In genomic region chr2:125456851-125457250, GRCh38 we compare ENCODE assay signal across 16 cellular contexts.
A peak's percentile ranks its signal among the peaks of the same experiment; 100 is the strongest.
DNase-seq lines count a peak whose midpoint lies in the region; ATAC-seq and TF ChIP-seq lines count a peak whose summit lies in the region.
"Had no signal": no experiment of that assay in that cellular context is flagged by ENCODE, and none has a peak within 500 bp of the region (broad histone marks: within the 10 kb centered on the region; RNA-seq: fewer than 3 reads in every experiment).

No MANE protein-coding gene starts in this region.

- H3K9me2 ChIP-seq in PC-3 (replicated peaks; ENCODE audit: low read length) = no peaks in the 10 kb centered on the region

- DNase-seq in DMS 273 (lab: John Stamatoyannopoulos, UW; ENCODE audit: unreplicated experiment) (peak; percentile 92), NCI-H1694 treated with DMSO at 0.1 percent for 48 hours (lab: John Stamatoyannopoulos, UW) (peak; percentile 97), NCI-H524 treated with DMSO at 0.1 percent for 48 hours (lab: John Stamatoyannopoulos, UW) (peak; percentile 92), fibroblast of peridontal ligament (ENCODE audit: extremely low read depth) (peak; percentile 93), PC-3 (no peak), lower lobe of right lung (no peak), DMS79 treated with DMSO at 0.1 percent for 48 hours (lab: John Stamatoyannopoulos, UW) (no peak)
- DNase-seq: CD8-positive, alpha-beta T cell; H7; IMR-90; Karpas-422; MG63; NCI-H1417 treated with DMSO at 0.1 percent for 48 hours; SIG-M5 had no signal

- CTCF ChIA-PET in PC-3 (lab: Charles Lee) = no interaction called here

- H3K4me1 ChIP-seq in PC-3 (ENCODE audit: insufficient read depth, low read length) (no peaks in the 10 kb centered on the region), lower lobe of right lung (no peaks in the 10 kb centered on the region)
- H3K4me1 ChIP-seq: BLaER1 had no signal

- H3K27ac ChIP-seq in PC-3 (ENCODE audit: low read length) (no peak overlapping the region), lower lobe of right lung (no peak overlapping the region)
- H3K27ac ChIP-seq: BLaER1 had no signal

- H3K4me2 ChIP-seq in PC-3 (ENCODE audit: low read length) = no peak overlapping the region
- H3K4me2 ChIP-seq: BLaER1 had no signal

- H3K9me3 ChIP-seq in PC-3 (ENCODE audit: low read length) = peaks cover 5% of the 10 kb centered on the region; the same call in 1 of the 2 replicates
- H3K9me3 ChIP-seq in lower lobe of right lung = no peaks in the 10 kb centered on the region
- H3K9me3 ChIP-seq: BLaER1, MG63 had no signal

- no TSS peak for BruUV-seq in PC-3 (replicated peaks; lab: Mats Ljungman, UMichigan)

- H3K27me3 ChIP-seq in PC-3 (ENCODE audit: low read length) = no peaks in the 10 kb centered on the region
- no peaks in the 10 kb centered on the region for H3K27me3 ChIP-seq in lower lobe of right lung (ENCODE audit: low read depth)
- H3K27me3 ChIP-seq: BLaER1, MG63 had no signal

- intact Hi-C loops in PC-3 (cut with micrococcal nuclease) (no loop called here), lower lobe of right lung (cut with DNase I) (no loop called here)

- TF ChIP-seq CTCF in PC-3 (conservative IDR thresholded peaks at IDR 0.05; ENCODE audit: low read depth, low read length) (no peak), lower lobe of right lung (IDR thresholded peaks at IDR 0.05) (no peak)

- H2AFZ ChIP-seq in PC-3 (ENCODE audit: low read length) = no peak overlapping the region

- H3K79me2 ChIP-seq in PC-3 (ENCODE audit: low read length) = no peaks in the 10 kb centered on the region

- POLR2A ChIA-PET in PC-3 (lab: Charles Lee; ENCODE audit: unreplicated experiment) = interaction anchor here (0.6 kb wide), 1 partner anchor 9 kb away, joined by 5 read pairs; no protein-coding TSS in a partner anchor

- H3K36me3 ChIP-seq in PC-3 (ENCODE audit: low read depth, low read length) = no peaks in the 10 kb centered on the region
- H3K36me3 ChIP-seq in lower lobe of right lung = no peaks in the 10 kb centered on the region
- H3K36me3 ChIP-seq: BLaER1, MG63 had no signal

- no peaks in the 10 kb centered on the region for H4K20me1 ChIP-seq in PC-3 (ENCODE audit: low read length)
- H4K20me1 ChIP-seq: BLaER1 had no signal

- H3K9ac ChIP-seq in PC-3 (ENCODE audit: low read length) = no peak overlapping the region
- H3K9ac ChIP-seq: BLaER1 had no signal

- H3K4me3 ChIP-seq in PC-3 (ENCODE audit: low read length) (no peak overlapping the region), lower lobe of right lung (no peak overlapping the region)
- H3K4me3 ChIP-seq: BLaER1, MG63 had no signal

- ATAC-seq in PC-3 (no peak), lower lobe of right lung (no peak), GM21515 (IDR thresholded peaks at IDR 0.05; ENCODE audit: unreplicated experiment) (no peak)
- ATAC-seq: CD8-positive, alpha-beta T cell had no signal

- H3F3A ChIP-seq in PC-3 (ENCODE audit: low read length, unreplicated experiment) = no peaks in the 10 kb centered on the region

Comparison
In these comparisons a context has a peak if more than half of its experiments do, and no peak if none do; other contexts are left out.
1. DNase-seq: peak in DMS 273 (single experiment), NCI-H1694 treated with DMSO at 0.1 percent for 48 hours (single experiment), NCI-H524 treated with DMSO at 0.1 percent for 48 hours (single experiment) and fibroblast of peridontal ligament (single experiment); none in PC-3 (single experiment), lower lobe of right lung (single experiment) and DMS79 treated with DMSO at 0.1 percent for 48 hours (single experiment).